ENCODE assay signal across 7 cellular contexts in the genomic region with DNA sequence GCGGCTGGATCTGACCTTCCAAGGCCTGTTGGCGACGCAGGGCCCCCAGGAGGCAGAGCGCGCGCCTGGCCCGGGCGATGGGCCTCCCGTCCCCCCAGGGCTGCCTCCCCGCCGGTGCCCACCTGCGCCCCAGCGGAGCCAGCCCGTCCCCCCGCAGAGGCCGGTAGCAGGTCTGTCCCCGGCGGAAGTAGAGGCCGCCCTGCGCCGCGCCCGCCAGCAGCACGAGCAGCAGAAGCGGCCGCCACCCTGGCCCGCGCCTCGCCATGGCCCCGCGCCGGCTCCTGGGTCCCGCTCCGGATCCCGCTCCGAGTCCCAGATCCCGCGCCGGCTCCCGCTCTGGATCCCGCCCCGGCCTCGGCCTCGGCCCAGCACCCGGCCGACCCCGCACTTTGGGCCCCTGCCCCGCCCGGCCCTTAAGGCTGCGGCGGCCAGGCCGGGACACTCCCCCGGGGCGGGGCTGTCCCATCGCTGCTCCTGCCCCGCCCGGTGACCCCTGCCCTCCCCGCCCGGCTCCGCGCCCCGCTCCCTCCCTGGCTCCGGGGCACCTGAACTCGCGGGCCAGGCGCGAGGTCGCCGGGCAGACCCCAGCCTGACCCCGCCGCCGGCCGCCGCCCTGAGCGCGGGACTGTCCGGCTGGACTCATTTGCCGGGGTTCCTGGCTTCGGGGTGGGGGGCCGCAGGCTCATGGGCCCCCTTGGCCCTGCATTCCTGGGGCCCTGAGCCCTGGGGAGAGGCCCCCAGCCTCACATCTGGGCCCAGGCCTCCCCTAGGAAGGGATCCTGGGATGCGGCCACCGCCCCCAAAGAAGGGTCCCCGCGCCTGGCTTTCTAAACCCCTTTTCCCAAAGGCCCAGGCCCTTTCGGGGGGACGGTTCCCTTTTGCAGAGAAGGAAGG. TPM values are rescaled to one million over a fixed set of nuclear protein-coding genes. Genes with fewer than 3 reads are reported as not detected.
DNase-seq lines count a peak whose midpoint lies in the region; TF ChIP-seq lines count a peak whose summit lies in the region.

A gene (minus strand): TSS at position 391 of the 894 bp plus-strand sequence. CDS start 126 bp downstream, at position 265.

- H3K27ac ChIP-seq in esophagus (ENCODE audit: low read depth in 2 of 2, low read length in 1 of 2): peak within 1 kb of the TSS; percentile 56 to 65
- H3K27ac ChIP-seq in muscle layer of duodenum (ENCODE audit: low read length): peak within 1 kb of the TSS; percentile 80
- peak within 1 kb of the TSS; percentile 81 to 96 (median 92) for H3K27ac ChIP-seq in tibial nerve

- H3K4me1 ChIP-seq in esophagus (ENCODE audit: control insufficient read depth in 2 of 2, insufficient read depth in 2 of 2, low read length in 1 of 2): peaks cover 3 to 25% of the 10 kb centered on the region in 2 donors
- peaks cover 13 to 34% of the 10 kb centered on the region in 2 donors for H3K4me1 ChIP-seq in muscle layer of duodenum (ENCODE audit: control insufficient read depth in 1 of 2, insufficient read depth in 2 of 2, low read length in 2 of 2)
- H3K4me1 ChIP-seq in tibial nerve: peaks cover 0 to 66% (median 42%) of the 10 kb centered on the region in 4 donors

- peak within 1 kb of the TSS; percentile 96 to 99 (median 97) for H3K27ac Mint-ChIP-seq in IgD-negative memory B cell

- DNase-seq in activated CD8-positive, alpha-beta memory T cell treated with anti-CD3 and anti-CD28 coated beads, Interleukin-2, amount 50 U/mL, for 48 hours: peak; percentile 75
- DNase-seq in tibial nerve (ENCODE audit: low spot score in 2 of 2) (peak in 1 of 2 donors; percentile 30), NCI-H774 (lab: John Stamatoyannopoulos, UW) (no peak)

- WGBS in esophagus, 2 donors: 8 to 9% methylated on average over 67 to 86 of the region's 86 CpGs
- WGBS in tibial nerve, 2 donors: 14 to 22% methylated on average over 24 to 25 of the region's 86 CpGs

- H3K4me3 Mint-ChIP-seq in IgD-negative memory B cell: peak within 1 kb of the TSS; percentile 95 to 100 (median 98)

- H3K36me3 Mint-ChIP-seq in IgD-negative memory B cell: peaks cover 11% of the 10 kb centered on the region

- peaks cover 31 to 38% (median 32%) of the 10 kb centered on the region in 3 donors for H3K4me1 Mint-ChIP-seq in IgD-negative memory B cell

- no peak for TF ChIP-seq EP300 in tibial nerve (IDR thresholded peaks at IDR 0.05)

- H3K4me3 ChIP-seq in esophagus (ENCODE audit: low read depth in 1 of 2, low read length in 2 of 2) (peak within 1 kb of the TSS; percentile 50 to 76), muscle layer of duodenum (ENCODE audit: low read depth in 1 of 2, low read length in 2 of 2) (peak within 1 kb of the TSS; percentile 74 to 77), tibial nerve (peak within 1 kb of the TSS; percentile 65 to 89 (median 79))

- no peaks in the 10 kb centered on the region for H3K27me3 Mint-ChIP-seq in IgD-negative memory B cell

- H3K27me3 ChIP-seq in esophagus (ENCODE audit: control insufficient read depth in 1 of 2, insufficient read depth in 2 of 2, low read length in 2 of 2): no peaks in the 10 kb centered on the region
- H3K27me3 ChIP-seq in muscle layer of duodenum (ENCODE audit: low read depth, low read length): no peaks in the 10 kb centered on the region
- H3K27me3 ChIP-seq in tibial nerve: no peaks in the 10 kb centered on the region

- H3K9me3 ChIP-seq in esophagus (ENCODE audit: control insufficient read depth in 2 of 2, insufficient read depth in 1 of 2, low read depth in 1 of 2, low read length in 1 of 2) (no peaks in the 10 kb centered on the region), muscle layer of duodenum (ENCODE audit: control insufficient read depth in 1 of 2, low read length in 2 of 2) (no peaks in the 10 kb centered on the region), tibial nerve (no peaks in the 10 kb centered on the region)

- TF ChIP-seq POLR2A in GM18951 (IDR thresholded peaks at IDR 0.05; ENCODE audit: extremely low read depth, insufficient read depth, insufficient read length) (peak; percentile 86), tibial nerve (IDR thresholded peaks at IDR 0.05) (peak in 1 of 2 donors; percentile 39)

- H3K36me3 ChIP-seq in esophagus (ENCODE audit: control insufficient read depth in 2 of 2, insufficient read depth in 2 of 2, low read length in 1 of 2) (peaks cover 0 to 2% of the 10 kb centered on the region in 2 donors), muscle layer of duodenum (ENCODE audit: control insufficient read depth in 1 of 2, insufficient read depth in 2 of 2, low read length in 2 of 2) (peaks cover 7 to 9% of the 10 kb centered on the region in 2 donors), tibial nerve (peaks cover 0 to 13% (median 0%) of the 10 kb centered on the region in 3 donors)

- H3K9me3 Mint-ChIP-seq in IgD-negative memory B cell: no peaks in the 10 kb centered on the region

- in situ Hi-C loops in GM18951 (cut with MboI; ENCODE audit: low sequenced_read_pairs, unreplicated experiment): no loop called here

- TF ChIP-seq CTCF in tibial nerve (IDR thresholded peaks at IDR 0.05): peak in 1 of 5 experiments; percentile 9

RNA-seq across cellular contexts. Expression of the gene that starts here (rescaled TPM):
- 34.7 TPM for polyA plus RNA-seq in IgD-negative memory B cell
- 10 to 100 TPM; 17.0 to 41.9 TPM for polyA plus RNA-seq in esophagus
- 100 to 1,000 TPM in 2 of 4 donors, 10 to 100 TPM in 2; 83.5 to 145 (median 105) TPM for total RNA-seq in tibial nerve
